8 cellular contexts compared by ENCODE assay signal in the genomic region with DNA sequence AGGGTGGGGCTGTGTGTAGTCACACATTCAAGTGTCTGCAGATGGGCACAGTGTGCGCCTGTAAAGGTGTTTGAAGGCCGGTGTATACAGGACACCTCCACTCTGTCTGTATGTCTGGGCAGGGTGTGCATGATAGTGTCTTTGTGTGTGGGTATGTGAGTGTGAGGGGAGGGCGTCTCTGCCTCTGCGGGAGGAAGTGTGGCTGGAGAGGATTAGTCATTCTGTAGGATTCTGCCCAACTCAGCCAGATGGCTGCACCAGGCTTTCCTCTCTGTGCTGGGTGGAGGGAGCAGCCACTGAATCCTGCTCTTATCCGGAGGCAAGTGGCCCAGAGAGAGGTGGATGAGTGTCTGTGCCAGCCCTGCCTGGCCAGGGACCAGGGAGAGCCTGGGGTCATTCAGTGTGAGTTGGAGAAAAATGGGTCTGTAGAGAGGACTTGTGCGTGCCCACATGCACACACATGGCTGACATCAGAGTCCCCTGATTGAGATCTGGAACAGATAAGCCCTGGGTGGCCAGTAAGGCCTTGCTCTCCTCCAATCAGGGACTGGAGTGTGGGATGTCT. TPM values are rescaled to one million over a fixed set of nuclear protein-coding genes. Genes with fewer than 3 reads are reported as not detected.
DNase-seq lines count a peak whose midpoint lies in the region; ATAC-seq and TF ChIP-seq lines count a peak whose summit lies in the region.

No MANE protein-coding gene starts in this region.

- TF ChIP-seq CTCF in activated CD8-positive, alpha-beta T cell treated with anti-CD3 and anti-CD28 coated beads for 36 hours (IDR thresholded peaks at IDR 0.05), result no peak

- intact Hi-C loops in activated CD8-positive, alpha-beta T cell treated with anti-CD3 and anti-CD28 coated beads for 36 hours (cut with micrococcal nuclease), result no loop called here

- peak overlapping the region; percentile 92 for H3K27ac Mint-ChIP-seq in activated CD8-positive, alpha-beta T cell treated with anti-CD3 and anti-CD28 coated beads for 36 hours

- no peaks in the 10 kb centered on the region for H3K27me3 ChIP-seq in endocrine pancreas (ENCODE audit: control insufficient read depth, insufficient read depth, low read length)

- H3K9ac ChIP-seq in endocrine pancreas (ENCODE audit: control insufficient read depth, insufficient read depth, low read length), result no peak overlapping the region

- H3K4me1 Mint-ChIP-seq in activated CD8-positive, alpha-beta T cell treated with anti-CD3 and anti-CD28 coated beads for 36 hours (ENCODE audit: low read depth), result peaks cover 10% of the 10 kb centered on the region

- peak; percentile 16 for ATAC-seq in GM18511 (IDR thresholded peaks at IDR 0.05; ENCODE audit: unreplicated experiment)
- ATAC-seq in activated CD8-positive, alpha-beta T cell treated with anti-CD3 and anti-CD28 coated beads for 36 hours, result peak; percentile 67
- no peak for ATAC-seq in GM21717 (IDR thresholded peaks at IDR 0.05; ENCODE audit: unreplicated experiment)

- H3K9me3 Mint-ChIP-seq in activated CD8-positive, alpha-beta T cell treated with anti-CD3 and anti-CD28 coated beads for 36 hours, result no peaks in the 10 kb centered on the region

- no peaks in the 10 kb centered on the region for H3K9me3 ChIP-seq in endocrine pancreas (ENCODE audit: control insufficient read depth, low read length)

- H3K36me3 ChIP-seq in endocrine pancreas (ENCODE audit: control insufficient read depth, insufficient read depth, low read length), result no peaks in the 10 kb centered on the region

- no peaks in the 10 kb centered on the region for H3K4me1 ChIP-seq in endocrine pancreas (ENCODE audit: control insufficient read depth, insufficient read depth, low read length)

- H3K27me3 Mint-ChIP-seq in activated CD8-positive, alpha-beta T cell treated with anti-CD3 and anti-CD28 coated beads for 36 hours, result peaks cover 6% of the 10 kb centered on the region

- POLR2A ChIA-PET in activated CD8-positive, alpha-beta T cell treated with anti-CD3 and anti-CD28 coated beads for 36 hours (lab: Charles Lee), result interaction anchor here (0.6 to 4.9 kb wide), 4 partner anchors 9 to 557 kb away, joined by 3 to 30 read pairs (median 4); no protein-coding TSS in a partner anchor

- H3K4me3 ChIP-seq in endocrine pancreas (ENCODE audit: control insufficient read depth, insufficient read depth, low read length), result peak overlapping the region; percentile 22

- no peaks in the 10 kb centered on the region for H3K36me3 Mint-ChIP-seq in activated CD8-positive, alpha-beta T cell treated with anti-CD3 and anti-CD28 coated beads for 36 hours (ENCODE audit: low read depth)

- H3K4me3 Mint-ChIP-seq in activated CD8-positive, alpha-beta T cell treated with anti-CD3 and anti-CD28 coated beads for 36 hours, result peak overlapping the region; percentile 78

- peak; percentile 85 for DNase-seq in MV-4-11 (lab: John Stamatoyannopoulos, UW)
- peak; percentile 78 for DNase-seq in activated CD8-positive, alpha-beta T cell treated with anti-CD3 and anti-CD28 coated beads for 36 hours
- peak; percentile 83 for DNase-seq in midbrain (lab: John Stamatoyannopoulos, UW)
- DNase-seq in stimulated activated CD8-positive, alpha-beta memory T cell treated with anti-CD3 and anti-CD28 coated beads, Interleukin-15, amount 100 ng/mL, for 48 hours (ENCODE audit: low read depth in 2 of 2), result peak; percentile 55
- no peak for DNase-seq in iPS-NIHi7 (ENCODE audit: extremely low spot score)

- CTCF ChIA-PET in activated CD8-positive, alpha-beta T cell treated with anti-CD3 and anti-CD28 coated beads for 36 hours (lab: Charles Lee), result interaction anchor here (0.9 to 9.8 kb wide), 10 partner anchors 9 to 551 kb away, joined by 3 to 147 read pairs (median 5); no protein-coding TSS in a partner anchor

RNA-seq across cellular contexts. Expression of a gene that starts 1.7 kb away (rescaled TPM):
- total RNA-seq in activated CD8-positive, alpha-beta T cell treated with anti-CD3 and anti-CD28 coated beads for 36 hours, result 10 to 100 TPM; 28.8 to 29.6 TPM

RNA-seq across cellular contexts. Expression of a gene that starts 1.8 kb away (rescaled TPM):
- total RNA-seq in activated CD8-positive, alpha-beta T cell treated with anti-CD3 and anti-CD28 coated beads for 36 hours, result under 1 TPM; 0.25 to 0.65 TPM

RNA-seq across cellular contexts. Expression of a gene that starts 29.1 kb away (rescaled TPM):
- total RNA-seq in activated CD8-positive, alpha-beta T cell treated with anti-CD3 and anti-CD28 coated beads for 36 hours, result under 1 TPM; 0.72 to 0.90 TPM

RNA-seq across cellular contexts. Expression of a gene that starts 33.1 kb away (rescaled TPM):
- 10 to 100 TPM; 14.5 to 15.5 TPM for total RNA-seq in activated CD8-positive, alpha-beta T cell treated with anti-CD3 and anti-CD28 coated beads for 36 hours

RNA-seq across cellular contexts. Expression of a gene that starts 45.4 kb away (rescaled TPM):
- 10 to 100 TPM; 18.0 to 19.0 TPM for total RNA-seq in activated CD8-positive, alpha-beta T cell treated with anti-CD3 and anti-CD28 coated beads for 36 hours
